11 cellular contexts compared by ENCODE assay signal in genomic region chr6:42313941-42314570, GRCh38.
DNase-seq lines count a peak whose midpoint lies in the region; ATAC-seq, FAIRE-seq and TF ChIP-seq lines count a peak whose summit lies in the region.
"Had no signal": no experiment of that assay in that cellular context is flagged by ENCODE, and none has a peak within 500 bp of the region (broad histone marks: within the 10 kb centered on the region; RNA-seq: fewer than 3 reads in every experiment).

No MANE protein-coding gene starts in this region.

- H3K4me3 ChIP-seq in AG04450 (ENCODE audit: low read depth, low read length) (no peak overlapping the region), GM23248 (no peak overlapping the region), astrocyte (ENCODE audit: insufficient read depth, low read depth, low read length) (no peak overlapping the region), lower lobe of right lung (no peak overlapping the region)
- H3K4me3 ChIP-seq: MG63 had no signal

- H3K27me3 ChIP-seq in AG04450 (ENCODE audit: control insufficient read depth, insufficient read depth, low read length) (no peaks in the 10 kb centered on the region), GM23248 (replicated peaks; ENCODE audit: insufficient read depth) (no peaks in the 10 kb centered on the region), astrocyte (ENCODE audit: insufficient read depth, low read length) (no peaks in the 10 kb centered on the region), lower lobe of right lung (ENCODE audit: low read depth) (no peaks in the 10 kb centered on the region)
- H3K27me3 ChIP-seq: MG63 had no signal

- ATAC-seq in lower lobe of right lung (no peak), omental fat pad (ENCODE audit: low FRiP score) (no peak), GM18907 (IDR thresholded peaks at IDR 0.05; ENCODE audit: unreplicated experiment) (no peak)

- H3K36me3 ChIP-seq in GM23248 (ENCODE audit: low read depth) (no peaks in the 10 kb centered on the region), astrocyte (ENCODE audit: insufficient read depth, low read length) (no peaks in the 10 kb centered on the region), lower lobe of right lung (no peaks in the 10 kb centered on the region)
- H3K36me3 ChIP-seq: MG63 had no signal

- no peaks in the 10 kb centered on the region for H3K27me3 Mint-ChIP-seq in astrocyte (ENCODE audit: low read depth, unreplicated experiment)

- H3K9me3 Mint-ChIP-seq in astrocyte (ENCODE audit: unreplicated experiment): peaks cover 2% of the 10 kb centered on the region

- no peak overlapping the region for H3K4me3 Mint-ChIP-seq in astrocyte (ENCODE audit: unreplicated experiment)

- no peaks in the 10 kb centered on the region for H3K9me2 ChIP-seq in GM23248 (ENCODE audit: insufficient read depth)

- CTCF ChIA-PET in AG04450 (lab: Charles Lee): interaction anchor here (0.5 to 1.1 kb wide), 3 partner anchors 25 to 314 kb away, joined by 3 to 8 read pairs (median 4); no protein-coding TSS in a partner anchor

- H3K4me1 Mint-ChIP-seq in astrocyte (ENCODE audit: low read depth, unreplicated experiment): peaks cover 41% of the 10 kb centered on the region

- no peaks in the 10 kb centered on the region for H4K20me1 ChIP-seq in GM23248 (ENCODE audit: insufficient read depth)
- H4K20me1 ChIP-seq in astrocyte (ENCODE audit: insufficient read depth, low read length): no peaks in the 10 kb centered on the region

- H3K4me1 ChIP-seq in GM23248 (ENCODE audit: insufficient read depth): peaks cover 43% of the 10 kb centered on the region
- peaks cover 48% of the 10 kb centered on the region for H3K4me1 ChIP-seq in astrocyte (ENCODE audit: insufficient read depth, low read length)
- H3K4me1 ChIP-seq in lower lobe of right lung: peaks cover 29% of the 10 kb centered on the region

- peak; percentile 79 for DNase-seq in AG04450 (ENCODE audit: low read depth, low spot score)
- DNase-seq in GM23248: peak; percentile 5
- peak; percentile 55 for DNase-seq in astrocyte (ENCODE audit: low read depth)
- DNase-seq in lower lobe of right lung: no peak
- no peak for DNase-seq in omental fat pad (ENCODE audit: low spot score)
- DNase-seq in NCI-H774 (lab: John Stamatoyannopoulos, UW): no peak
- DNase-seq in SW 1271 (lab: John Stamatoyannopoulos, UW): no peak
- DNase-seq: MG63, NCI-H526 treated with DMSO at 0.1 percent for 48 hours had no signal

- peaks cover 9% of the 10 kb centered on the region; the same call in 1 of the 2 replicates for H3K79me2 ChIP-seq in GM23248 (ENCODE audit: insufficient read depth)
- peaks cover 4% of the 10 kb centered on the region for H3K79me2 ChIP-seq in astrocyte (ENCODE audit: insufficient read depth, low read length)

- no peak for FAIRE-seq in astrocyte (lab: Jason Lieb, UNC)
- FAIRE-seq: TTC549 had no signal

- H3K9me3 ChIP-seq in AG04450 (ENCODE audit: control insufficient read depth, insufficient read depth, low read length): no peaks in the 10 kb centered on the region
- no peaks in the 10 kb centered on the region for H3K9me3 ChIP-seq in GM23248 (ENCODE audit: low read depth)
- H3K9me3 ChIP-seq in astrocyte (ENCODE audit: insufficient read depth, low read depth, low read length): no peaks in the 10 kb centered on the region
- H3K9me3 ChIP-seq in lower lobe of right lung: no peaks in the 10 kb centered on the region
- H3K9me3 ChIP-seq: MG63 had no signal

- H3K27ac Mint-ChIP-seq in astrocyte (ENCODE audit: unreplicated experiment): peak overlapping the region; percentile 87

- H3K9ac ChIP-seq in GM23248: no peak overlapping the region
- H3K9ac ChIP-seq in astrocyte (ENCODE audit: low read length): peak overlapping the region; percentile 49

- H3F3A ChIP-seq in GM23248 (ENCODE audit: insufficient read depth): peaks cover 18% of the 10 kb centered on the region

- 72 to 73% methylated on average over 9 of the region's 9 CpGs for WGBS in GM23248 (ENCODE audit: low coverage in 1 of 2, low lambda C conversion rate in 2 of 2, missing lambda C conversion rate in 2 of 2), 2 experiments

- intact Hi-C loops in lower lobe of right lung (cut with DNase I): no loop called here

- in situ Hi-C loops in GM23248 (cut with MboI): no loop called here

- H3K27ac ChIP-seq in AG04450 (ENCODE audit: low read depth, low read length): peak overlapping the region; percentile 99
- no peak overlapping the region for H3K27ac ChIP-seq in GM23248
- peak overlapping the region; percentile 93 for H3K27ac ChIP-seq in astrocyte (ENCODE audit: low read depth, low read length)
- peak overlapping the region; percentile 20 for H3K27ac ChIP-seq in lower lobe of right lung

- TF ChIP-seq CTCF in AG04450 (IDR thresholded peaks at IDR 0.05; ENCODE audit: low read depth, low read length) (peak; percentile 18; the same call in 1 of the 2 replicates), astrocyte (IDR thresholded peaks at IDR 0.05; ENCODE audit: insufficient read depth, low read depth, low read length) (no peak), lower lobe of right lung (IDR thresholded peaks at IDR 0.05) (no peak), omental fat pad (IDR thresholded peaks at IDR 0.05) (no peak)

- H2AFZ ChIP-seq in GM23248 (no peak overlapping the region), astrocyte (ENCODE audit: low read depth, low read length) (peak overlapping the region; percentile 38)

- H3K36me3 Mint-ChIP-seq in astrocyte (ENCODE audit: low read depth, unreplicated experiment): peaks cover 8% of the 10 kb centered on the region

- H3K4me2 ChIP-seq in GM23248 (ENCODE audit: unreplicated experiment) (peak overlapping the region; percentile 1), astrocyte (ENCODE audit: low read length) (peak overlapping the region; percentile 60)

- POLR2A ChIA-PET in AG04450 (lab: Yijun Ruan, JAX): interaction anchor here (1.0 to 1.9 kb wide), 3 partner anchors 10 to 615 kb away, joined by 3 to 5 read pairs (median 3); partner anchors contain the start of gene CNPY3

Comparison
In these comparisons a context has a peak if more than half of its experiments do, and no peak if none do; other contexts are left out.
1. DNase-seq: peak in AG04450 (single experiment), GM23248 (single experiment) and astrocyte (single experiment); none in lower lobe of right lung (single experiment), omental fat pad (single experiment), NCI-H774 (single experiment) and SW 1271 (0 of 2).